Comparison of ENCODE assay signal across 14 cellular contexts in the genomic region with DNA sequence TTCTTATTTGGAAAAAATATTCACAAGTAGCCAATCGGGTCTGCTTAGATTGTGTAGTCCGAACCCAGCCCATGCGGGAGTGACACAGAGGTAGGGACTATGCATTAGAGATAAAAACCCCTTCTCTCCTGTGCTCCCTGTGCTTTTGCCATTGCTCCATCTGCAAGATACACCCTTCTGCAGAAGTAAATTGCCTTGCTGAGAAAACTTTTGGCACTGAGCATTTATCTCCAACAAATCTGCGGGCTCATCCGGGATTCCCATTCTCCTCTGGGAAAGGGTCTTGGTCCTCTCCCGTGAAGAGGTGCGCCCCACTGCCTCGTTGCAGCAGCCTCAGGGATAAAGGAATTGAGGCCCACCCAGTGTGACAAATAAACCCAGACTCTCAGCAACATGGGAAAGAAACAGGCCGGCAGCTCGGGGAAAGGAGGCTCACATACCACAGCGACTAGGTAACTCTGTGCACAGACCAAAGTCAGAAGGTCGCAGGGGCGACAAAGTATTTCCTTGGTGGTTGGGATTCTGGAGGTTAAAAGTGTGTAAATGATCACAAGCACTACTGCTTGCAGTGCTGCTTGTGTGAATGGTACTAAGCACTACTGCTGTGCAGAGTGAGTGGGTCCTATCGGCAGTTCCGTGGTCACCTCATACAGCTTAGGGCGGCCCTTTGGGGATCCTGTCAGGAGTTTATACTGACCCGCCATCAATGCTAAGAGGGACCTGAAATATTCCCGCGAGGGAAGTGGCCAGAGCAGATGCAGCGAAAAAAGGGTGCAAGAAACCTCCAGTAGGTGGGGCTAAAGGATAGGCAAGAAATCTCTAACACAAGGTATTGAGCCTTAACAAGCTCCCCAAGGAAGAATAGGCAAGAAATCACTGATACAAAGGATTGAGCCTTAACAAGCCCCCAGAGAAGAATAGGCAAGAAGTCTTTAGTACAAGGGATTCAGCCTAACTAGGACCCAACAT. TPM values are rescaled to one million over a fixed set of nuclear protein-coding genes. Genes with fewer than 3 reads are reported as not detected.
DNase-seq lines count a peak whose midpoint lies in the region; ATAC-seq and TF ChIP-seq lines count a peak whose summit lies in the region.
"Had no signal": no experiment of that assay in that cellular context is flagged by ENCODE, and none has a peak within 500 bp of the region (broad histone marks: within the 10 kb centered on the region; RNA-seq: fewer than 3 reads in every experiment).

No MANE protein-coding gene starts in this region.

- no peaks in the 10 kb centered on the region for H3K27me3 Mint-ChIP-seq in activated CD4-positive, alpha-beta T cell treated with anti-CD3 and anti-CD28 coated beads, Interleukin-2, amount 10 ng/mL, durations not matched to agents 24 days and 14 days
- H3K27me3 Mint-ChIP-seq in activated CD4-positive, alpha-beta T cell treated with anti-CD3 and anti-CD28 coated beads, Interleukin-2, amount 10 ng/mL, durations not matched to agents 7 days and 5 days, result no peaks in the 10 kb centered on the region
- H3K27me3 Mint-ChIP-seq in neural progenitor cell (ENCODE audit: insufficient read depth, low read depth), result peaks cover 10% of the 10 kb centered on the region

- H3K4me3 ChIP-seq in choroid plexus epithelial cell (ENCODE audit: low read depth, low read length) (no peak overlapping the region), neural progenitor cell (peak overlapping the region; percentile 38)
- H3K4me3 ChIP-seq: lung, MG63, testis had no signal

- H3K36me3 ChIP-seq in neural progenitor cell, result no peaks in the 10 kb centered on the region

- peaks cover 42% of the 10 kb centered on the region for H3K4me1 ChIP-seq in neural progenitor cell
- H3K4me1 ChIP-seq: testis had no signal

- peaks cover 99% of the 10 kb centered on the region for H3K79me2 ChIP-seq in neural progenitor cell (ENCODE audit: low read depth)

- no peak overlapping the region for H3K9ac ChIP-seq in neural progenitor cell

- H3K9me3 Mint-ChIP-seq in activated CD4-positive, alpha-beta T cell treated with anti-CD3 and anti-CD28 coated beads, Interleukin-2, amount 10 ng/mL, durations not matched to agents 24 days and 14 days, result peaks cover 38% of the 10 kb centered on the region
- H3K9me3 Mint-ChIP-seq in activated CD4-positive, alpha-beta T cell treated with anti-CD3 and anti-CD28 coated beads, Interleukin-2, amount 10 ng/mL, durations not matched to agents 7 days and 5 days, result peaks cover 65% of the 10 kb centered on the region
- peaks cover 80% of the 10 kb centered on the region for H3K9me3 Mint-ChIP-seq in neural progenitor cell

- peak overlapping the region; percentile 69 for H3K27ac ChIP-seq in neural progenitor cell
- H3K27ac ChIP-seq: testis had no signal

- H3K4me3 Mint-ChIP-seq in activated CD4-positive, alpha-beta T cell treated with anti-CD3 and anti-CD28 coated beads, Interleukin-2, amount 10 ng/mL, durations not matched to agents 24 days and 14 days, result no peak overlapping the region
- no peak overlapping the region for H3K4me3 Mint-ChIP-seq in activated CD4-positive, alpha-beta T cell treated with anti-CD3 and anti-CD28 coated beads, Interleukin-2, amount 10 ng/mL, durations not matched to agents 7 days and 5 days
- H3K4me3 Mint-ChIP-seq in neural progenitor cell, result no peak overlapping the region
- H3K4me3 Mint-ChIP-seq: T-helper 1 cell treated with Interleukin-12 subunit alpha and Interleukin-12 subunit beta and Interleukin-4 antibody, amounts not matched to agents 30 μg/mL and 1 μg/mL, for 36 hours had no signal

- no peak overlapping the region for H2AFZ ChIP-seq in neural progenitor cell (replicated peaks)

- H3F3A ChIP-seq in neural progenitor cell (ENCODE audit: low read depth), result peaks cover 36% of the 10 kb centered on the region

- no peaks in the 10 kb centered on the region for H3K9me3 ChIP-seq in neural progenitor cell (ENCODE audit: low read depth)
- H3K9me3 ChIP-seq: testis had no signal

- TF ChIP-seq CTCF in choroid plexus epithelial cell (conservative IDR thresholded peaks at IDR 0.05; ENCODE audit: low read depth, low read length) (peak; percentile 23), neural progenitor cell (IDR thresholded peaks at IDR 0.05) (peak; percentile 83)

- intact Hi-C loops in activated CD4-positive, alpha-beta T cell treated with anti-CD3 and anti-CD28 coated beads, Interleukin-2, amount 10 ng/mL, durations not matched to agents 24 days and 14 days (cut with micrococcal nuclease), result loop anchor here (5.0 kb wide), 1 partner anchor 142 kb away; no protein-coding TSS in a partner anchor
- intact Hi-C loops in Right ventricle myocardium superior (cut with DNase I) (no loop called here), cardiac septum (cut with DNase I) (no loop called here)

- H3K27me3 ChIP-seq in neural progenitor cell, result no peaks in the 10 kb centered on the region
- H3K27me3 ChIP-seq: MG63, testis had no signal

- peaks cover 61% of the 10 kb centered on the region for H3K36me3 Mint-ChIP-seq in activated CD4-positive, alpha-beta T cell treated with anti-CD3 and anti-CD28 coated beads, Interleukin-2, amount 10 ng/mL, durations not matched to agents 24 days and 14 days (ENCODE audit: low read depth)
- H3K36me3 Mint-ChIP-seq in activated CD4-positive, alpha-beta T cell treated with anti-CD3 and anti-CD28 coated beads, Interleukin-2, amount 10 ng/mL, durations not matched to agents 7 days and 5 days (ENCODE audit: low read depth), result peaks cover 73% of the 10 kb centered on the region
- H3K36me3 Mint-ChIP-seq in neural progenitor cell, result peaks cover 64% of the 10 kb centered on the region

- H3K4me1 Mint-ChIP-seq in activated CD4-positive, alpha-beta T cell treated with anti-CD3 and anti-CD28 coated beads, Interleukin-2, amount 10 ng/mL, durations not matched to agents 24 days and 14 days, result peaks cover 3% of the 10 kb centered on the region
- H3K4me1 Mint-ChIP-seq in activated CD4-positive, alpha-beta T cell treated with anti-CD3 and anti-CD28 coated beads, Interleukin-2, amount 10 ng/mL, durations not matched to agents 7 days and 5 days, result peaks cover 14% of the 10 kb centered on the region
- H3K4me1 Mint-ChIP-seq in neural progenitor cell, result no peaks in the 10 kb centered on the region

- no peak overlapping the region for H3K27ac Mint-ChIP-seq in activated CD4-positive, alpha-beta T cell treated with anti-CD3 and anti-CD28 coated beads, Interleukin-2, amount 10 ng/mL, durations not matched to agents 24 days and 14 days
- H3K27ac Mint-ChIP-seq in activated CD4-positive, alpha-beta T cell treated with anti-CD3 and anti-CD28 coated beads, Interleukin-2, amount 10 ng/mL, durations not matched to agents 7 days and 5 days, result no peak overlapping the region
- H3K27ac Mint-ChIP-seq in neural progenitor cell, result no peak overlapping the region
- H3K27ac Mint-ChIP-seq: T-helper 1 cell treated with Interleukin-12 subunit alpha and Interleukin-12 subunit beta and Interleukin-4 antibody, amounts not matched to agents 30 μg/mL and 1 μg/mL, for 36 hours had no signal

- H4K20me1 ChIP-seq in neural progenitor cell (ENCODE audit: low read depth), result peaks cover 64% of the 10 kb centered on the region

- POLR2A ChIA-PET in activated CD4-positive, alpha-beta T cell treated with anti-CD3 and anti-CD28 coated beads, Interleukin-2, amount 10 ng/mL, durations not matched to agents 7 days and 5 days (lab: Charles Lee), result no interaction called here

- CTCF ChIA-PET in activated CD4-positive, alpha-beta T cell treated with anti-CD3 and anti-CD28 coated beads, Interleukin-2, amount 10 ng/mL, durations not matched to agents 7 days and 5 days (lab: Charles Lee), result interaction anchor here (0.6 kb wide), 1 partner anchor 75 kb away, joined by 4 read pairs; no protein-coding TSS in a partner anchor

- peak overlapping the region; percentile 72 for H3K4me2 ChIP-seq in neural progenitor cell

- peak; percentile 65 for DNase-seq in activated CD4-positive, alpha-beta T cell treated with anti-CD3 and anti-CD28 coated beads, Interleukin-2, amount 10 ng/mL, durations not matched to agents 24 days and 14 days
- DNase-seq in activated CD4-positive, alpha-beta T cell treated with anti-CD3 and anti-CD28 coated beads, Interleukin-2, amount 10 ng/mL, durations not matched to agents 7 days and 5 days, result no peak
- peak; percentile 48 for DNase-seq in NAMALWA (ENCODE audit: low spot score)
- no peak for DNase-seq in choroid plexus epithelial cell (ENCODE audit: low read depth)
- peak; percentile 88 for DNase-seq in neural progenitor cell (ENCODE audit: low spot score)
- no peak for DNase-seq in Right ventricle myocardium superior
- no peak for DNase-seq in cardiac septum (ENCODE audit: low spot score)
- DNase-seq: activated CD8-positive, alpha-beta memory T cell treated with anti-CD3 and anti-CD28 coated beads for 24 hours; effector CD4-positive, alpha-beta T cell; MG63; testis had no signal

- ATAC-seq in GM21360 (IDR thresholded peaks at IDR 0.05; ENCODE audit: unreplicated experiment) (no peak), Right ventricle myocardium superior (ENCODE audit: poor library complexity) (no peak)

RNA-seq across cellular contexts. Expression of a gene that starts 54.3 kb away (rescaled TPM):
- 32.0 and 37.1 TPM in 2 replicates for total RNA-seq in activated CD4-positive, alpha-beta T cell treated with anti-CD3 and anti-CD28 coated beads, Interleukin-2, amount 10 ng/mL, durations not matched to agents 24 days and 14 days
- 10 to 100 TPM; 38.3 to 39.5 TPM for total RNA-seq in activated CD4-positive, alpha-beta T cell treated with anti-CD3 and anti-CD28 coated beads, Interleukin-2, amount 10 ng/mL, durations not matched to agents 7 days and 5 days
- 66.3 and 88.6 TPM in 2 replicates for total RNA-seq in neural progenitor cell (ENCODE audit: low replicate concordance)
- 35.0 TPM for total RNA-seq in Right ventricle myocardium superior
- 46.8 TPM for total RNA-seq in cardiac septum

Comparison
In these comparisons a context has a peak if more than half of its experiments do, and no peak if none do; other contexts are left out.
1. DNase-seq: peak in activated CD4-positive, alpha-beta T cell treated with anti-CD3 and anti-CD28 coated beads, Interleukin-2, amount 10 ng/mL, durations not matched to agents 24 days and 14 days (single experiment), NAMALWA (single experiment) and neural progenitor cell (single experiment); none in activated CD4-positive, alpha-beta T cell treated with anti-CD3 and anti-CD28 coated beads, Interleukin-2, amount 10 ng/mL, durations not matched to agents 7 days and 5 days (single experiment), choroid plexus epithelial cell (single experiment), Right ventricle myocardium superior (single experiment) and cardiac septum (single experiment).